Comparison of ENCODE assay signal across 1 cellular context in genomic region chr7:140744005-140744404, GRCh38.
TF ChIP-seq lines count a peak whose summit lies in the region.

No MANE protein-coding gene starts in this region.

TF ChIP-seq in HepG2, 621 proteins besides CTCF, POLR2A, EP300 and RAD21 (continued from another document and continues in another):
- TF ChIP-seq SKIL (CRISPR knock-in tag; IDR thresholded peaks at IDR 0.05; ENCODE audit: borderline replicate concordance), result peak; percentile 57; the same call in 1 of the 2 replicates
- TF ChIP-seq, protein P1, sequence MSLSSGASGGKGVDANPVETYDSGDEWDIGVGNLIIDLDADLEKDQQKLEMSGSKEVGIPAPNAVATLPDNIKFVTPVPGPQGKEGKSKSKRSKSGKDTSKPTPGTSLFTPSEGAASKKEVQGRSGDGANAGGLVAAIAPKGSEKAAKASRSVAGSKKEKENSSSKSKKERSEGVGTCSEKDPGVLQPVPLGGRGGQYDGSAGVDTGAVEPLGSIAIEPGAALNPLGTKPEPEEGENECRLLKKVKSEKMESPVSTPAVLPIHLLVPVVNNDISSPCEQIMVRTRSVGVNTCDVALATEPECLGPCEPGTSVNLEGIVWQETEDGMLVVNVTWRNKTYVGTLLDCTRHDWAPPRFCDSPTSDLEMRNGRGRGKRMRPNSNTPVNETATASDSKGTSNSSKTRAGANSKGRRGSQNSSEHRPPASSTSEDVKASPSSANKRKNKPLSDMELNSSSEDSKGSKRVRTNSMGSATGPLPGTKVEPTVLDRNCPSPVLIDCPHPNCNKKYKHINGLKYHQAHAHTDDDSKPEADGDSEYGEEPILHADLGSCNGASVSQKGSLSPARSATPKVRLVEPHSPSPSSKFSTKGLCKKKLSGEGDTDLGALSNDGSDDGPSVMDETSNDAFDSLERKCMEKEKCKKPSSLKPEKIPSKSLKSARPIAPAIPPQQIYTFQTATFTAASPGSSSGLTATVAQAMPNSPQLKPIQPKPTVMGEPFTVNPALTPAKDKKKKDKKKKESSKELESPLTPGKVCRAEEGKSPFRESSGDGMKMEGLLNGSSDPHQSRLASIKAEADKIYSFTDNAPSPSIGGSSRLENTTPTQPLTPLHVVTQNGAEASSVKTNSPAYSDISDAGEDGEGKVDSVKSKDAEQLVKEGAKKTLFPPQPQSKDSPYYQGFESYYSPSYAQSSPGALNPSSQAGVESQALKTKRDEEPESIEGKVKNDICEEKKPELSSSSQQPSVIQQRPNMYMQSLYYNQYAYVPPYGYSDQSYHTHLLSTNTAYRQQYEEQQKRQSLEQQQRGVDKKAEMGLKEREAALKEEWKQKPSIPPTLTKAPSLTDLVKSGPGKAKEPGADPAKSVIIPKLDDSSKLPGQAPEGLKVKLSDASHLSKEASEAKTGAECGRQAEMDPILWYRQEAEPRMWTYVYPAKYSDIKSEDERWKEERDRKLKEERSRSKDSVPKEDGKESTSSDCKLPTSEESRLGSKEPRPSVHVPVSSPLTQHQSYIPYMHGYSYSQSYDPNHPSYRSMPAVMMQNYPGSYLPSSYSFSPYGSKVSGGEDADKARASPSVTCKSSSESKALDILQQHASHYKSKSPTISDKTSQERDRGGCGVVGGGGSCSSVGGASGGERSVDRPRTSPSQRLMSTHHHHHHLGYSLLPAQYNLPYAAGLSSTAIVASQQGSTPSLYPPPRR (CRISPR knock-in tag; IDR thresholded peaks at IDR 0.05; ENCODE audit: borderline replicate concordance), result peak; percentile 52; the same call in 1 of the 2 replicates
- TF ChIP-seq, protein P2, sequence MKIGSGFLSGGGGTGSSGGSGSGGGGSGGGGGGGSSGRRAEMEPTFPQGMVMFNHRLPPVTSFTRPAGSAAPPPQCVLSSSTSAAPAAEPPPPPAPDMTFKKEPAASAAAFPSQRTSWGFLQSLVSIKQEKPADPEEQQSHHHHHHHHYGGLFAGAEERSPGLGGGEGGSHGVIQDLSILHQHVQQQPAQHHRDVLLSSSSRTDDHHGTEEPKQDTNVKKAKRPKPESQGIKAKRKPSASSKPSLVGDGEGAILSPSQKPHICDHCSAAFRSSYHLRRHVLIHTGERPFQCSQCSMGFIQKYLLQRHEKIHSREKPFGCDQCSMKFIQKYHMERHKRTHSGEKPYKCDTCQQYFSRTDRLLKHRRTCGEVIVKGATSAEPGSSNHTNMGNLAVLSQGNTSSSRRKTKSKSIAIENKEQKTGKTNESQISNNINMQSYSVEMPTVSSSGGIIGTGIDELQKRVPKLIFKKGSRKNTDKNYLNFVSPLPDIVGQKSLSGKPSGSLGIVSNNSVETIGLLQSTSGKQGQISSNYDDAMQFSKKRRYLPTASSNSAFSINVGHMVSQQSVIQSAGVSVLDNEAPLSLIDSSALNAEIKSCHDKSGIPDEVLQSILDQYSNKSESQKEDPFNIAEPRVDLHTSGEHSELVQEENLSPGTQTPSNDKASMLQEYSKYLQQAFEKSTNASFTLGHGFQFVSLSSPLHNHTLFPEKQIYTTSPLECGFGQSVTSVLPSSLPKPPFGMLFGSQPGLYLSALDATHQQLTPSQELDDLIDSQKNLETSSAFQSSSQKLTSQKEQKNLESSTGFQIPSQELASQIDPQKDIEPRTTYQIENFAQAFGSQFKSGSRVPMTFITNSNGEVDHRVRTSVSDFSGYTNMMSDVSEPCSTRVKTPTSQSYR (CRISPR knock-in tag; IDR thresholded peaks at IDR 0.05; ENCODE audit: borderline replicate concordance), result no peak
- no peak for TF ChIP-seq GATAD1 (CRISPR knock-in tag; IDR thresholded peaks at IDR 0.05)
- no peak for TF ChIP-seq SSRP1 (CRISPR knock-in tag; IDR thresholded peaks at IDR 0.05)
- TF ChIP-seq ZNF124 (CRISPR knock-in tag; IDR thresholded peaks at IDR 0.05), result no peak
- no peak for TF ChIP-seq ZNF572 (CRISPR knock-in tag; IDR thresholded peaks at IDR 0.05)
- no peak for TF ChIP-seq ZFP36L2 (CRISPR knock-in tag; IDR thresholded peaks at IDR 0.05)
- TF ChIP-seq TBP (CRISPR knock-in tag; IDR thresholded peaks at IDR 0.05), result no peak
- TF ChIP-seq CBX1 (IDR thresholded peaks at IDR 0.05; ENCODE audit: low read depth), result no peak
- TF ChIP-seq, protein P3, sequence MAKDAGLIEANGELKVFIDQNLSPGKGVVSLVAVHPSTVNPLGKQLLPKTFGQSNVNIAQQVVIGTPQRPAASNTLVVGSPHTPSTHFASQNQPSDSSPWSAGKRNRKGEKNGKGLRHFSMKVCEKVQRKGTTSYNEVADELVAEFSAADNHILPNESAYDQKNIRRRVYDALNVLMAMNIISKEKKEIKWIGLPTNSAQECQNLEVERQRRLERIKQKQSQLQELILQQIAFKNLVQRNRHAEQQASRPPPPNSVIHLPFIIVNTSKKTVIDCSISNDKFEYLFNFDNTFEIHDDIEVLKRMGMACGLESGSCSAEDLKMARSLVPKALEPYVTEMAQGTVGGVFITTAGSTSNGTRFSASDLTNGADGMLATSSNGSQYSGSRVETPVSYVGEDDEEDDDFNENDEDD (CRISPR knock-in tag; IDR thresholded peaks at IDR 0.05; ENCODE audit: borderline replicate concordance), result no peak
- TF ChIP-seq ZNF343 (CRISPR knock-in tag; IDR thresholded peaks at IDR 0.05), result no peak
- TF ChIP-seq ATF7 (IDR thresholded peaks at IDR 0.05), result no peak
- no peak for TF ChIP-seq ATF7 (CRISPR knock-in tag; IDR thresholded peaks at IDR 0.05)
- no peak for TF ChIP-seq BCLAF1 (IDR thresholded peaks at IDR 0.05)
- TF ChIP-seq XRCC5 (optimal IDR thresholded peaks at IDR 0.05; ENCODE audit: low read length), result no peak
- TF ChIP-seq KDM4B (CRISPR knock-in tag; IDR thresholded peaks at IDR 0.05), result no peak
- TF ChIP-seq ZNF737 (CRISPR knock-in tag; IDR thresholded peaks at IDR 0.05; ENCODE audit: borderline replicate concordance), result no peak
- no peak for TF ChIP-seq ZSCAN31 (CRISPR knock-in tag; IDR thresholded peaks at IDR 0.05; ENCODE audit: low read depth)
- peak; percentile 64; the same call in 1 of the 2 replicates for TF ChIP-seq ZBTB20 (CRISPR knock-in tag; IDR thresholded peaks at IDR 0.05; ENCODE audit: borderline replicate concordance, low read depth)
- no peak for TF ChIP-seq ZNF282 (IDR thresholded peaks at IDR 0.05; ENCODE audit: partially characterized antibody)
- no peak for TF ChIP-seq ZNF841 (CRISPR knock-in tag; IDR thresholded peaks at IDR 0.05; ENCODE audit: borderline replicate concordance)
- no peak for TF ChIP-seq CHCHD3 (CRISPR knock-in tag; IDR thresholded peaks at IDR 0.05)
- no peak for TF ChIP-seq ZNF780A (CRISPR knock-in tag; IDR thresholded peaks at IDR 0.05)
- no peak for TF ChIP-seq ARNT (IDR thresholded peaks at IDR 0.05)
- TF ChIP-seq ZKSCAN5 (CRISPR knock-in tag; IDR thresholded peaks at IDR 0.05), result no peak
- no peak for TF ChIP-seq NR1H2 (CRISPR knock-in tag; IDR thresholded peaks at IDR 0.05; ENCODE audit: borderline replicate concordance, low read depth)
- no peak for TF ChIP-seq ZC3H13 (CRISPR knock-in tag; IDR thresholded peaks at IDR 0.05)
- no peak for TF ChIP-seq MTF2 (CRISPR knock-in tag; IDR thresholded peaks at IDR 0.05; ENCODE audit: borderline replicate concordance)
- TF ChIP-seq ZFP82 (CRISPR knock-in tag; IDR thresholded peaks at IDR 0.05; ENCODE audit: borderline replicate concordance), result no peak
- TF ChIP-seq KLF16 (CRISPR knock-in tag; IDR thresholded peaks at IDR 0.05), result no peak
- TF ChIP-seq ZNF776 (CRISPR knock-in tag; IDR thresholded peaks at IDR 0.05), result no peak
- no peak for TF ChIP-seq ATF3 (CRISPR knock-in tag; IDR thresholded peaks at IDR 0.05)
- TF ChIP-seq RARG (CRISPR knock-in tag; IDR thresholded peaks at IDR 0.05; ENCODE audit: low read depth), result no peak
- TF ChIP-seq JUND (CRISPR knock-in tag; IDR thresholded peaks at IDR 0.05), result no peak
- TF ChIP-seq MXD4 (CRISPR knock-in tag; IDR thresholded peaks at IDR 0.05), result 0 out of 2 replicates have a peak, but pooled peaks have one; percentile 33
- no peak for TF ChIP-seq ZNF570 (CRISPR knock-in tag; IDR thresholded peaks at IDR 0.05; ENCODE audit: borderline replicate concordance)
- no peak for TF ChIP-seq IKZF1 (IDR thresholded peaks at IDR 0.05)
- no peak for TF ChIP-seq ZSCAN9 (CRISPR knock-in tag; IDR thresholded peaks at IDR 0.05; ENCODE audit: borderline replicate concordance)
- no peak for TF ChIP-seq ZNF749 (CRISPR knock-in tag; IDR thresholded peaks at IDR 0.05; ENCODE audit: borderline replicate concordance)
- no peak for TF ChIP-seq MLLT10 (CRISPR knock-in tag; IDR thresholded peaks at IDR 0.05)
- TF ChIP-seq NFATC3 (CRISPR knock-in tag; IDR thresholded peaks at IDR 0.05), result no peak
- no peak for TF ChIP-seq ZNF501 (CRISPR knock-in tag; IDR thresholded peaks at IDR 0.05)
- no peak for TF ChIP-seq ZNF276 (CRISPR knock-in tag; IDR thresholded peaks at IDR 0.05; ENCODE audit: low read depth)
- TF ChIP-seq MAF1 (CRISPR knock-in tag; IDR thresholded peaks at IDR 0.05; ENCODE audit: borderline replicate concordance), result no peak
- TF ChIP-seq, protein P4, sequence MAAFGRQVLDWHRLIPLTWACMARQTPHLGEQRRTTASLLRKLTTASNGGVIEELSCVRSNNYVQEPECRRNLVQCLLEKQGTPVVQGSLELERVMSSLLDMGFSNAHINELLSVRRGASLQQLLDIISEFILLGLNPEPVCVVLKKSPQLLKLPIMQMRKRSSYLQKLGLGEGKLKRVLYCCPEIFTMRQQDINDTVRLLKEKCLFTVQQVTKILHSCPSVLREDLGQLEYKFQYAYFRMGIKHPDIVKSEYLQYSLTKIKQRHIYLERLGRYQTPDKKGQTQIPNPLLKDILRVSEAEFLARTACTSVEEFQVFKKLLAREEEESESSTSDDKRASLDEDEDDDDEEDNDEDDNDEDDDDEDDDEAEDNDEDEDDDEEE (CRISPR knock-in tag; IDR thresholded peaks at IDR 0.05), result no peak
- TF ChIP-seq SP1 (IDR thresholded peaks at IDR 0.05), result no peak
- no peak for TF ChIP-seq SP1 (CRISPR knock-in tag; IDR thresholded peaks at IDR 0.05)
- TF ChIP-seq, protein P5, sequence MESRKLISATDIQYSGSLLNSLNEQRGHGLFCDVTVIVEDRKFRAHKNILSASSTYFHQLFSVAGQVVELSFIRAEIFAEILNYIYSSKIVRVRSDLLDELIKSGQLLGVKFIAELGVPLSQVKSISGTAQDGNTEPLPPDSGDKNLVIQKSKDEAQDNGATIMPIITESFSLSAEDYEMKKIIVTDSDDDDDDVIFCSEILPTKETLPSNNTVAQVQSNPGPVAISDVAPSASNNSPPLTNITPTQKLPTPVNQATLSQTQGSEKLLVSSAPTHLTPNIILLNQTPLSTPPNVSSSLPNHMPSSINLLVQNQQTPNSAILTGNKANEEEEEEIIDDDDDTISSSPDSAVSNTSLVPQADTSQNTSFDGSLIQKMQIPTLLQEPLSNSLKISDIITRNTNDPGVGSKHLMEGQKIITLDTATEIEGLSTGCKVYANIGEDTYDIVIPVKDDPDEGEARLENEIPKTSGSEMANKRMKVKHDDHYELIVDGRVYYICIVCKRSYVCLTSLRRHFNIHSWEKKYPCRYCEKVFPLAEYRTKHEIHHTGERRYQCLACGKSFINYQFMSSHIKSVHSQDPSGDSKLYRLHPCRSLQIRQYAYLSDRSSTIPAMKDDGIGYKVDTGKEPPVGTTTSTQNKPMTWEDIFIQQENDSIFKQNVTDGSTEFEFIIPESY (CRISPR knock-in tag; IDR thresholded peaks at IDR 0.05), result no peak
